In the genomic region with DNA sequence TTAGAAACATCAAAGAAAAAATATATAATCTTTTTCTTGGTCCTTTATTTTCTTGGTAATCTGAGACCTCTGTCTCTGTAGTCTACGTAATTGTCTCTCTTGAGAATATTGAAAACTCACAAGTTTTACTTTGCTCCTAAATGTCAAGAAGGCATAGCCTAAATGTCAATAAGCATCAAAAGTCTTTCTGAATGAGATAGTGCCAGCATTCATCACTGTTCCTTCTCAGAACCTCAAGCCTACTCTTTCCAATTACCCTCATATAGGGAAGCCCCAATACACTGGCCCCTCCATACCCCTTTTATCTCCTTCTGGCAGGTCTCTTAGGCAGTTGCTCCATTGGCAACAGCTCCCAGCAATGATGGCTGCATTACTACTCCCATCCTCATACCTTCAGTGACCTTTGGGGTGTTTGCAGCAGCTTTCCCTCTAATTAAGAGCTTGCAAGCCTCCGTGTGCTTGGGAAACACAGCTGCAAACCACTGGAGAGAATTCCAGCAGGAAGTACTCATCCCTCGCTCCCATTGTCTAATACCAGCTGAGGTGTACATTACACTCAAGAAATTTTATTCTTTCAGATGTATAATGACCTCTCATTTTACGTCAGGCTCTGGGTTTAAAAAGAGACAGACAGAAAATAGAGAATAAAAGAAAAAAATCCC, we compare ENCODE assay signal across 19 cellular contexts.
A peak's percentile ranks its signal among the peaks of the same experiment; 100 is the strongest.
DNase-seq lines count a peak whose midpoint lies in the region; ATAC-seq, FAIRE-seq and TF ChIP-seq lines count a peak whose summit lies in the region.
"Had no signal": no experiment of that assay in that cellular context is flagged by ENCODE, and none has a peak within 500 bp of the region (broad histone marks: within the 10 kb centered on the region; RNA-seq: fewer than 3 reads in every experiment).

No MANE protein-coding gene starts in this region.

- no peaks in the 10 kb centered on the region for H3K36me3 Mint-ChIP-seq in astrocyte (ENCODE audit: low read depth, unreplicated experiment)
- H3K36me3 Mint-ChIP-seq in stimulated activated memory B cell treated with anti-CD40 and anti-IgM and Interleukin-4, amounts not matched to agents 10 μg/mL and 1 μg/mL and 100 μg/mL, for 72 hours, result peaks cover 25% of the 10 kb centered on the region
- H3K36me3 Mint-ChIP-seq: activated naive CD4-positive, alpha-beta T cell treated with anti-CD3 and anti-CD28 coated beads, Interleukin-2, amount 10 ng/mL, durations not matched to agents 7 days and 5 days; CD4-positive, alpha-beta memory T cell; naive thymus-derived CD4-positive, alpha-beta T cell had no signal

- H3K36me3 ChIP-seq in HUES64 (ENCODE audit: insufficient read depth, low read length), result no peaks in the 10 kb centered on the region
- no peaks in the 10 kb centered on the region for H3K36me3 ChIP-seq in astrocyte (ENCODE audit: insufficient read depth, low read length)

- H3K4me1 Mint-ChIP-seq in astrocyte (ENCODE audit: low read depth, unreplicated experiment), result peaks cover 24% of the 10 kb centered on the region
- H3K4me1 Mint-ChIP-seq in stimulated activated memory B cell treated with anti-CD40 and anti-IgM and Interleukin-4, amounts not matched to agents 10 μg/mL and 1 μg/mL and 100 μg/mL, for 72 hours, result peaks cover 55% of the 10 kb centered on the region
- H3K4me1 Mint-ChIP-seq: activated naive CD4-positive, alpha-beta T cell treated with anti-CD3 and anti-CD28 coated beads, Interleukin-2, amount 10 ng/mL, durations not matched to agents 7 days and 5 days; CD4-positive, alpha-beta memory T cell; naive thymus-derived CD4-positive, alpha-beta T cell had no signal

- no peak for FAIRE-seq in astrocyte (lab: Jason Lieb, UNC)

- H2AFZ ChIP-seq in astrocyte (ENCODE audit: low read depth, low read length), result no peak overlapping the region

- H3K9me3 ChIP-seq in HUES64 (ENCODE audit: insufficient read depth, low read depth, low read length), result no peaks in the 10 kb centered on the region
- H3K9me3 ChIP-seq in astrocyte (ENCODE audit: insufficient read depth, low read depth, low read length), result no peaks in the 10 kb centered on the region

- 84% methylated on average over 3 of the region's 4 CpGs for WGBS in HUES64

- TF ChIP-seq CTCF in astrocyte (IDR thresholded peaks at IDR 0.05; ENCODE audit: insufficient read depth, low read depth, low read length) (no peak), fibroblast of villous mesenchyme (IDR thresholded peaks at IDR 0.05; ENCODE audit: insufficient read depth, low read depth, low read length) (no peak), GM10266 (IDR thresholded peaks at IDR 0.05; ENCODE audit: control insufficient read depth, insufficient read depth, low read depth, missing control alignments) (no peak)

- H3K4me3 ChIP-seq in HUES64 (ENCODE audit: low read length) (no peak overlapping the region), astrocyte (ENCODE audit: insufficient read depth, low read depth, low read length) (no peak overlapping the region), fibroblast of villous mesenchyme (ENCODE audit: low read depth, low read length) (no peak overlapping the region)

- H3K4me3 Mint-ChIP-seq in astrocyte (ENCODE audit: unreplicated experiment), result no peak overlapping the region
- H3K4me3 Mint-ChIP-seq in stimulated activated memory B cell treated with anti-CD40 and anti-IgM and Interleukin-4, amounts not matched to agents 10 μg/mL and 1 μg/mL and 100 μg/mL, for 72 hours, result no peak overlapping the region
- H3K4me3 Mint-ChIP-seq: activated naive CD4-positive, alpha-beta T cell treated with anti-CD3 and anti-CD28 coated beads, Interleukin-2, amount 10 ng/mL, durations not matched to agents 7 days and 5 days; CD4-positive, alpha-beta memory T cell; effector memory CD8-positive, alpha-beta T cell; naive thymus-derived CD4-positive, alpha-beta T cell had no signal

- H3K27ac ChIP-seq in HUES64 (ENCODE audit: low read depth, low read length), result peak overlapping the region; percentile 92
- H3K27ac ChIP-seq in astrocyte (ENCODE audit: low read depth, low read length), result no peak overlapping the region

- H3K4me1 ChIP-seq in HUES64 (ENCODE audit: insufficient read depth, low read length), result peaks cover 31% of the 10 kb centered on the region
- peaks cover 16% of the 10 kb centered on the region for H3K4me1 ChIP-seq in astrocyte (ENCODE audit: insufficient read depth, low read length)

- H3K27ac Mint-ChIP-seq in astrocyte (ENCODE audit: unreplicated experiment), result peak overlapping the region; percentile 51
- peak overlapping the region; percentile 60 for H3K27ac Mint-ChIP-seq in stimulated activated memory B cell treated with anti-CD40 and anti-IgM and Interleukin-4, amounts not matched to agents 10 μg/mL and 1 μg/mL and 100 μg/mL, for 72 hours
- H3K27ac Mint-ChIP-seq: activated naive CD4-positive, alpha-beta T cell treated with anti-CD3 and anti-CD28 coated beads, Interleukin-2, amount 10 ng/mL, durations not matched to agents 7 days and 5 days; effector memory CD8-positive, alpha-beta T cell; naive thymus-derived CD4-positive, alpha-beta T cell had no signal

- H3K27me3 ChIP-seq in HUES64 (ENCODE audit: insufficient read depth, low read length) (no peaks in the 10 kb centered on the region), astrocyte (ENCODE audit: insufficient read depth, low read length) (no peaks in the 10 kb centered on the region)

- H3K9me3 Mint-ChIP-seq in astrocyte (ENCODE audit: unreplicated experiment), result peaks cover 2% of the 10 kb centered on the region
- no peaks in the 10 kb centered on the region for H3K9me3 Mint-ChIP-seq in stimulated activated memory B cell treated with anti-CD40 and anti-IgM and Interleukin-4, amounts not matched to agents 10 μg/mL and 1 μg/mL and 100 μg/mL, for 72 hours
- H3K9me3 Mint-ChIP-seq: activated naive CD4-positive, alpha-beta T cell treated with anti-CD3 and anti-CD28 coated beads, Interleukin-2, amount 10 ng/mL, durations not matched to agents 7 days and 5 days; CD4-positive, alpha-beta memory T cell; effector memory CD8-positive, alpha-beta T cell; naive thymus-derived CD4-positive, alpha-beta T cell had no signal

- DNase-seq in astrocyte (ENCODE audit: low read depth) (peak; percentile 45), fibroblast of villous mesenchyme (ENCODE audit: low read depth) (peak; percentile 34), NOMO-1 treated with DMSO at 0.1 percent for 48 hours (lab: John Stamatoyannopoulos, UW; ENCODE audit: unreplicated experiment) (no peak), GM10266 (ENCODE audit: extremely low spot score) (no peak), NCI-H1436 treated with DMSO at 0.1 percent for 48 hours (lab: John Stamatoyannopoulos, UW) (no peak)
- DNase-seq: activated CD4-positive, CD25-positive, alpha-beta regulatory T cell; activated naive CD4-positive, alpha-beta T cell treated with anti-CD3 and anti-CD28 coated beads, Interleukin-2, amount 10 ng/mL, durations not matched to agents 7 days and 5 days; CD4-positive, alpha-beta memory T cell; effector memory CD8-positive, alpha-beta T cell; head of caudate nucleus; IMR-90; naive thymus-derived CD4-positive, alpha-beta T cell; NCI-H1092 treated with DMSO at 0.1 percent for 48 hours; stimulated activated CD4-positive, alpha-beta T cell treated with anti-CD3 and anti-CD28 coated beads, Interleukin-2, amount 100 ng/mL, for 48 hours; SW 1271 had no signal

- no peaks in the 10 kb centered on the region for H3K79me2 ChIP-seq in astrocyte (ENCODE audit: insufficient read depth, low read length)

- H3K9ac ChIP-seq in HUES64 (ENCODE audit: low read depth, low read length) (peak overlapping the region; percentile 44; the same call in 1 of the 2 replicates), astrocyte (ENCODE audit: low read length) (no peak overlapping the region)

- no peaks in the 10 kb centered on the region for H4K20me1 ChIP-seq in astrocyte (ENCODE audit: insufficient read depth, low read length)

- H3K27me3 Mint-ChIP-seq in astrocyte (ENCODE audit: low read depth, unreplicated experiment), result no peaks in the 10 kb centered on the region
- H3K27me3 Mint-ChIP-seq in stimulated activated memory B cell treated with anti-CD40 and anti-IgM and Interleukin-4, amounts not matched to agents 10 μg/mL and 1 μg/mL and 100 μg/mL, for 72 hours, result no peaks in the 10 kb centered on the region

- peak; percentile 34 for ATAC-seq in stimulated activated memory B cell treated with anti-CD40 and anti-IgM and Interleukin-4, amounts not matched to agents 10 μg/mL and 1 μg/mL and 100 μg/mL, for 72 hours
- no peak for ATAC-seq in GM19328 (IDR thresholded peaks at IDR 0.05; ENCODE audit: unreplicated experiment)
- ATAC-seq: effector memory CD8-positive, alpha-beta T cell; left lobe of liver; naive thymus-derived CD4-positive, alpha-beta T cell had no signal

- peak overlapping the region; percentile 20 for H3K4me2 ChIP-seq in astrocyte (ENCODE audit: low read length)

Comparison
In these comparisons a context has a peak if more than half of its experiments do, and no peak if none do; other contexts are left out.
1. DNase-seq: peak in astrocyte (single experiment) and fibroblast of villous mesenchyme (single experiment); none in NOMO-1 treated with DMSO at 0.1 percent for 48 hours (single experiment), GM10266 (single experiment) and NCI-H1436 treated with DMSO at 0.1 percent for 48 hours (single experiment).